ENCODE assay signal across 1 cellular context in the genomic region with DNA sequence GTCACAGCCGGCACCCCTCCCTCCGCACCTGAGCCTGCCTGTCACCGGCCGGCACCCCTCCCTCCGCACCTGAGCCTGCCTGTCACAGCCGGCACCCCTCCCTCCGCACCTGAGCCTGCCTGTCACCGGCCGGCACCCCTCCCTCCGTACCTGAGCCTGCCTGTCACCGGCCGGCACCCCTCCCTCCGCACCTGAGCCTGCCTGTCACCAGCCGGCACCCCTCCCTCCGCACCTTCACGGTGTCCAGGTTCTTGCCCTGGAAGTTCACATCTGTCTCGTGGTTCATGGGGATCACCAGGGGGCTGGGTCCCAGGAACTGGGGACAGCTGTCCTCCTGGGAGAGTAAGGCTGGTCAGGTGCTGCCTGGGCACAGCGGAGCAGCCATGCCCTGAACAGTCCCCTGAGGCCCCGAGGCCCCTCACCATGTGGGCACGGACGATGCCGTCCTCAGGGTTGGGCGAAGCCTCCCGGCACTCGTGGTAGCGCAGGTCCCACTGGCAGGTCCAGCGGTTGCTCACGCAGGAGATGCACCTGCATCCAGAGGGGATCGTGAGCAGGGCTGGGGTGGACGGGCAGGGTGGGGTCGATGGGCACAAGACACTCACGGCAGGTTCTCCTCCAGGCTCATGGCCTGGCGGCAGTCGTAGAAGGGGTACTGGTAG.
A peak's percentile ranks its signal among the peaks of the same experiment; 100 is the strongest.
TF ChIP-seq lines count a peak whose summit lies in the region.

No MANE protein-coding gene starts in this region.

TF ChIP-seq in HepG2, 621 proteins besides CTCF, POLR2A, EP300 and RAD21:
- TF ChIP-seq ZNF567 (CRISPR knock-in tag; IDR thresholded peaks at IDR 0.05; ENCODE audit: borderline replicate concordance) (no peak), ZBTB42 (CRISPR knock-in tag; IDR thresholded peaks at IDR 0.05) (no peak), RXRA (CRISPR knock-in tag; IDR thresholded peaks at IDR 0.05) (no peak), GATAD2A (CRISPR knock-in tag; IDR thresholded peaks at IDR 0.05) (no peak), ZNF713 (CRISPR knock-in tag; IDR thresholded peaks at IDR 0.05) (no peak), AGO2 (optimal IDR thresholded peaks at IDR 0.05; ENCODE audit: low read depth, low read length) (peak; percentile 3)
- TF ChIP-seq, protein P1, sequence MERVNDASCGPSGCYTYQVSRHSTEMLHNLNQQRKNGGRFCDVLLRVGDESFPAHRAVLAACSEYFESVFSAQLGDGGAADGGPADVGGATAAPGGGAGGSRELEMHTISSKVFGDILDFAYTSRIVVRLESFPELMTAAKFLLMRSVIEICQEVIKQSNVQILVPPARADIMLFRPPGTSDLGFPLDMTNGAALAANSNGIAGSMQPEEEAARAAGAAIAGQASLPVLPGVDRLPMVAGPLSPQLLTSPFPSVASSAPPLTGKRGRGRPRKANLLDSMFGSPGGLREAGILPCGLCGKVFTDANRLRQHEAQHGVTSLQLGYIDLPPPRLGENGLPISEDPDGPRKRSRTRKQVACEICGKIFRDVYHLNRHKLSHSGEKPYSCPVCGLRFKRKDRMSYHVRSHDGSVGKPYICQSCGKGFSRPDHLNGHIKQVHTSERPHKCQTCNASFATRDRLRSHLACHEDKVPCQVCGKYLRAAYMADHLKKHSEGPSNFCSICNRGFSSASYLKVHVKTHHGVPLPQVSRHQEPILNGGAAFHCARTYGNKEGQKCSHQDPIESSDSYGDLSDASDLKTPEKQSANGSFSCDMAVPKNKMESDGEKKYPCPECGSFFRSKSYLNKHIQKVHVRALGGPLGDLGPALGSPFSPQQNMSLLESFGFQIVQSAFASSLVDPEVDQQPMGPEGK (CRISPR knock-in tag; IDR thresholded peaks at IDR 0.05), result no peak
TF ChIP-seq in HepG2: peak in this region for 1.
